In genomic region chr7:143183024-143183423, GRCh38 we compare ENCODE assay signal across 20 cellular contexts. TPM values are rescaled to one million over a fixed set of nuclear protein-coding genes. Genes with fewer than 3 reads are reported as not detected.
"Had no signal": no experiment of that assay in that cellular context is flagged by ENCODE, and none has a peak within 500 bp of the region (broad histone marks: within the 10 kb centered on the region; RNA-seq: fewer than 3 reads in every experiment).

Gene TAS2R39 (plus strand): TSS chr7:143183419. CDS start chr7:143183419, 0 bp downstream.

- H3K36me3 Mint-ChIP-seq: IgD-negative memory B cell had no signal

- H3K9me3 ChIP-seq: MG63, SJCRH30 had no signal

- H3K27ac ChIP-seq: HL-60, SJCRH30 had no signal

- H3K36me3 ChIP-seq: MG63, SJCRH30 had no signal

- H3K27ac Mint-ChIP-seq: IgD-negative memory B cell had no signal

- ATAC-seq: SK-N-SH treated with all-trans-retinoic acid at 6 μM for 48 hours had no signal

- H3K4me1 ChIP-seq: SJCRH30 had no signal

- H3K4me3 ChIP-seq: MG63, SJCRH30 had no signal

- DNase-seq: KBM-7, MG63, NCI-H1092, NCI-H1105 treated with DMSO at 0.1 percent for 48 hours, NCI-H1417 treated with DMSO at 0.1 percent for 48 hours, NCI-H146, NCI-H1694 treated with DMSO at 0.1 percent for 48 hours, NCI-H2081, NCI-H2107, NCI-H2227 treated with DMSO at 0.1 percent for 48 hours, NCI-H524, NCI-H526 treated with DMSO at 0.1 percent for 48 hours, NCI-H748 treated with DMSO at 0.1 percent for 48 hours, RPMI8226, SHP77, SJCRH30 had no signal

- H3K27me3 ChIP-seq: MG63 had no signal

RNA-seq across cellular contexts. Expression of gene TAS2R39, which starts in this region (rescaled TPM):
- total RNA-seq: NCI-H460, SJCRH30 had no signal
- polyA plus RNA-seq: IgD-negative memory B cell had no signal
